Comparison of ENCODE assay signal across 19 cellular contexts in the genomic region with DNA sequence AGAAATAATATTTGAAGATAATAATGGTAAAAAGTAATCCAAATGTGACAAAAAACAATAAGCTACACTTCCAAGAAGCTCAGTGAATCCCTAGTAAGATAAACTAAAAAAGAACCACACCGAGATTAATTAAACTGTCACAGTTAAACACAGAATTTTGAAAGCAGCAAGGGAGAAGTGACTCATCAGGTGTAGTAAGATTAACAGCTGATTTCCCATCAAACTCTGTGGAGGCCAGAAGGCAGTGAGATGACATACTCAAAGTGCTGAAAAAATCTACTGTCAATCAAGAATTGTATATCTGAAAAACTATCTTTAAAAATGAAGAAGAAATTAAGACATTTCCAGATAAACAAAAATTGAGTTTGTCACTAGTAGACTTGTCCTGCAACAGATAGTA. TPM values are rescaled to one million over a fixed set of nuclear protein-coding genes. Genes with fewer than 3 reads are reported as not detected.
DNase-seq lines count a peak whose midpoint lies in the region; ATAC-seq and TF ChIP-seq lines count a peak whose summit lies in the region.
"Had no signal": no experiment of that assay in that cellular context is flagged by ENCODE, and none has a peak within 500 bp of the region (broad histone marks: within the 10 kb centered on the region; RNA-seq: fewer than 3 reads in every experiment).

No MANE protein-coding gene starts in this region.

- H3K27me3 ChIP-seq in GM23248 (replicated peaks; ENCODE audit: insufficient read depth), result no peaks in the 10 kb centered on the region
- no peaks in the 10 kb centered on the region for H3K27me3 ChIP-seq in prostate gland (replicated peaks; ENCODE audit: insufficient read depth)
- H3K27me3 ChIP-seq: BLaER1 treated with 17β-estradiol and CSF1 and Interleukin-3, amounts not matched to agents 10 nM and 100 nM had no signal

- DNase-seq in GM23248, result peak; percentile 5
- DNase-seq in NB4 (ENCODE audit: low read depth), result peak; percentile 7
- peak; percentile 14 for DNase-seq in dermis blood vessel endothelial cell
- no peak for DNase-seq in osteocyte (ENCODE audit: extremely low spot score, unreplicated experiment)
- DNase-seq in prostate gland (ENCODE audit: low spot score), result no peak
- DNase-seq in medulla oblongata (ENCODE audit: extremely low spot score), result no peak
- DNase-seq: 8988T; AML-193; Caco-2; Calu3; CD4-positive, alpha-beta T cell; CD8-positive, alpha-beta T cell; DMS79 treated with DMSO at 0.1 percent for 48 hours; GF-D8 had no signal

- H3F3A ChIP-seq in GM23248 (ENCODE audit: insufficient read depth), result no peaks in the 10 kb centered on the region

- no peak for TF ChIP-seq POLR2A in NB4 (IDR thresholded peaks at IDR 0.05; ENCODE audit: extremely low read depth, insufficient read length)
- no peak for TF ChIP-seq POLR2A in prostate gland (IDR thresholded peaks at IDR 0.05)

- H3K4me1 ChIP-seq in GM23248 (ENCODE audit: insufficient read depth), result no peaks in the 10 kb centered on the region
- no peaks in the 10 kb centered on the region for H3K4me1 ChIP-seq in prostate gland (replicated peaks)
- H3K4me1 ChIP-seq: Caco-2 had no signal

- intact Hi-C loops in prostate gland (cut with DNase I), result no loop called here

- no peak overlapping the region for H3K9ac ChIP-seq in GM23248
- H3K9ac ChIP-seq: BLaER1 treated with 17β-estradiol and CSF1 and Interleukin-3, amounts not matched to agents 10 nM and 100 nM had no signal

- H3K9me3 ChIP-seq in GM23248 (ENCODE audit: low read depth), result no peaks in the 10 kb centered on the region
- no peaks in the 10 kb centered on the region for H3K9me3 ChIP-seq in prostate gland

- peaks cover 35% of the 10 kb centered on the region for H3K4me1 Mint-ChIP-seq in osteocyte (ENCODE audit: unreplicated experiment)
- H3K4me1 Mint-ChIP-seq: B cell had no signal

- in situ Hi-C loops in GM23248 (cut with MboI), result no loop called here

- H3K36me3 ChIP-seq in GM23248 (ENCODE audit: low read depth) (no peaks in the 10 kb centered on the region), prostate gland (no peaks in the 10 kb centered on the region)

- H3K4me3 ChIP-seq in GM23248 (no peak overlapping the region), NB4 (ENCODE audit: low read depth, low read length) (no peak overlapping the region), prostate gland (no peak overlapping the region)
- H3K4me3 ChIP-seq: BLaER1 treated with 17β-estradiol and CSF1 and Interleukin-3, amounts not matched to agents 10 nM and 100 nM had no signal

- no peak for ATAC-seq in GM18519 (IDR thresholded peaks at IDR 0.05; ENCODE audit: low FRiP score, unreplicated experiment)
- ATAC-seq in HG03469 (IDR thresholded peaks at IDR 0.05; ENCODE audit: unreplicated experiment), result no peak
- ATAC-seq: CD8-positive, alpha-beta T cell had no signal

- H2AFZ ChIP-seq in GM23248, result no peak overlapping the region

- peaks cover 30% of the 10 kb centered on the region for H3K9me3 Mint-ChIP-seq in osteocyte (ENCODE audit: unreplicated experiment)

- peaks cover 12% of the 10 kb centered on the region for H3K36me3 Mint-ChIP-seq in osteocyte (ENCODE audit: unreplicated experiment)
- H3K36me3 Mint-ChIP-seq: CD8-positive, alpha-beta T cell had no signal

- no peaks in the 10 kb centered on the region for H3K79me2 ChIP-seq in GM23248 (ENCODE audit: insufficient read depth)

- H3K27ac Mint-ChIP-seq in osteocyte (ENCODE audit: unreplicated experiment), result peak overlapping the region; percentile 89
- H3K27ac Mint-ChIP-seq: B cell; CD4-positive, alpha-beta T cell; CD8-positive, alpha-beta T cell had no signal

- no peaks in the 10 kb centered on the region; the same call in 1 of the 2 replicates for H4K20me1 ChIP-seq in GM23248 (ENCODE audit: insufficient read depth)
- H4K20me1 ChIP-seq: BLaER1 treated with 17β-estradiol and CSF1 and Interleukin-3, amounts not matched to agents 10 nM and 100 nM had no signal

- no peak overlapping the region for H3K4me3 Mint-ChIP-seq in osteocyte (ENCODE audit: unreplicated experiment)
- H3K4me3 Mint-ChIP-seq: B cell; CD4-positive, alpha-beta T cell; CD8-positive, alpha-beta T cell had no signal

- no peak overlapping the region for H3K4me2 ChIP-seq in GM23248 (ENCODE audit: unreplicated experiment)
- H3K4me2 ChIP-seq: BLaER1 treated with 17β-estradiol and CSF1 and Interleukin-3, amounts not matched to agents 10 nM and 100 nM had no signal

- 56 to 61% methylated on average over 1 of the region's 1 CpG for WGBS in GM23248 (ENCODE audit: low coverage in 1 of 2, low lambda C conversion rate in 2 of 2, missing lambda C conversion rate in 2 of 2), 2 experiments
- WGBS in prostate gland, result 82% methylated on average over 1 of the region's 1 CpG

- no peaks in the 10 kb centered on the region for H3K27me3 Mint-ChIP-seq in osteocyte (ENCODE audit: unreplicated experiment)
- H3K27me3 Mint-ChIP-seq: B cell had no signal

- H3K27ac ChIP-seq in GM23248 (no peak overlapping the region), prostate gland (no peak overlapping the region)
- H3K27ac ChIP-seq: BLaER1 treated with 17β-estradiol and CSF1 and Interleukin-3, amounts not matched to agents 10 nM and 100 nM; C4-2B had no signal

- H3K9me2 ChIP-seq in GM23248 (ENCODE audit: insufficient read depth), result no peaks in the 10 kb centered on the region

- TF ChIP-seq CTCF in NB4 (IDR thresholded peaks at IDR 0.05; ENCODE audit: low read depth, low read length) (no peak), osteocyte (IDR thresholded peaks at IDR 0.05) (no peak), prostate gland (IDR thresholded peaks at IDR 0.05) (no peak)

RNA-seq across cellular contexts. Expression of gene STK32B, which starts 35.3 kb away (rescaled TPM):
- 6.1 and 6.4 TPM in 2 replicates for total RNA-seq in GM23248 (2014; rRNA removed; shearing (Covaris generic))
- polyA plus RNA-seq in GM23248 (2016; fragmentation: Nextera tagmentation; extraction: Ambion mirVana), result 4.9 and 5.4 TPM in 2 replicates
- total RNA-seq in dermis blood vessel endothelial cell (24.2 and 24.6 TPM in 2 replicates), osteocyte (44.3 and 46.9 TPM in 2 replicates), prostate gland (1 to 10 TPM in 1 of 2 donors, under 1 TPM in 1; 0.09 to 7.3 TPM)
- total RNA-seq: Calu3; CD4-positive, alpha-beta T cell; CD8-positive, alpha-beta T cell had no signal

Comparison
In these comparisons a context has a peak if more than half of its experiments do, and no peak if none do; other contexts are left out.
1. DNase-seq: peak in GM23248 (single experiment), NB4 (single experiment) and dermis blood vessel endothelial cell (single experiment); none in osteocyte (single experiment), prostate gland (single experiment) and medulla oblongata (single experiment).